Comparison of ENCODE assay signal across 8 cellular contexts in the genomic region with DNA sequence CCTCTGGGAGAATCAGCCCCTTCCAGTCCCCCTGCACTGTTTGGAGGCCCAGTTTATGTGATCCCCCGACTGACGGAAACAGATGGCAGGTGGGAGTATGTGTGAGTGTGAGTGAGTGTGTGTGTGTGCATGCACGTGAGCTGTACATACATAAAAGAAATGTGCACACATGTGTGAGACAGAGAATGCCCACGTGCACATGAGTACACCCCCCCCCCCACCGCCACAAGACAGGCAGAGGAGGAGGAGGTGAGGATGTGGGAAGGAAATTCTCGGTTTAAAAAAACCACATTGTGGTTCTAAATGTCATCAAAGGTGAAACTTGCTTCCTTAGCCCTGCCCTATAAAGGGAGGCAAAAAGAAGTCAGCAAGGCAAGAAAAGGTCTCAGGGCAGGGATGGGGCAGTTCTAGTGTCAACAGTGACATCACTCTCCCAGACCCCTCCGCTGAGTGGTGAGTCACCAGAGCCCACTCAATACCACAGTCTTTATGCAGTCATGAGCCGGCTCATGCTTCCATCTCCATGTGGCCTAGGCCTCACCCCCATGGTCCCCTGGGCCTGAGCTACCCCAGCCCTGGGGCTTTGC.
DNase-seq lines count a peak whose midpoint lies in the region; ATAC-seq and TF ChIP-seq lines count a peak whose summit lies in the region.

No MANE protein-coding gene starts in this region.

- H4K20me1 ChIP-seq in DOHH2 (ENCODE audit: control insufficient read depth, insufficient read depth, low read depth, low read length) (peaks cover 4% of the 10 kb centered on the region; the same call in 1 of the 2 replicates), GM23338 (replicated peaks; ENCODE audit: insufficient read depth) (no peaks in the 10 kb centered on the region), OCI-LY3 (ENCODE audit: insufficient read depth, low read length) (no peaks in the 10 kb centered on the region)

- H3K79me2 ChIP-seq in DOHH2 (ENCODE audit: control insufficient read depth, low read length) (no peaks in the 10 kb centered on the region), GM23338 (replicated peaks; ENCODE audit: insufficient read depth) (no peaks in the 10 kb centered on the region), OCI-LY3 (ENCODE audit: low read length) (no peaks in the 10 kb centered on the region)

- peak overlapping the region; percentile 31 for H3K4me3 ChIP-seq in DOHH2 (ENCODE audit: low read length)
- H3K4me3 ChIP-seq in GM23338: no peak overlapping the region
- H3K4me3 ChIP-seq in OCI-LY3 (ENCODE audit: low read length): no peak overlapping the region
- no peak overlapping the region for H3K4me3 ChIP-seq in naive thymus-derived CD4-positive, alpha-beta T cell (ENCODE audit: low read length)

- peak overlapping the region; percentile 52 for H3K4me2 ChIP-seq in DOHH2 (ENCODE audit: low read length)
- no peak overlapping the region for H3K4me2 ChIP-seq in GM23338
- H3K4me2 ChIP-seq in OCI-LY3 (ENCODE audit: low read length): peak overlapping the region; percentile 34

- TF ChIP-seq CTCF in DOHH2 (IDR thresholded peaks at IDR 0.05; ENCODE audit: low read depth, low read length, poor library complexity, severe bottlenecking): no peak
- no peak for TF ChIP-seq CTCF in GM23338 (conservative IDR thresholded peaks at IDR 0.05; ENCODE audit: low read depth in 2 of 2)
- no peak for TF ChIP-seq CTCF in OCI-LY3 (IDR thresholded peaks at IDR 0.05; ENCODE audit: low read depth, low read length)

- DNase-seq in GM23338 (ENCODE audit: low spot score) (no peak), amniotic stem cell (lab: John Stamatoyannopoulos, UW) (no peak), NCI-H2029 treated with DMSO at 0.1 percent for 48 hours (lab: John Stamatoyannopoulos, UW) (no peak), NCI-H1092 (lab: John Stamatoyannopoulos, UW) (no peak)
- peak; percentile 53 for DNase-seq in activated T-helper 2 cell treated with anti-CD3 and anti-CD28 coated beads, Interferon-gamma antibody, Interleukin-2, Interleukin-4, amounts not matched to agents 10 μg/mL and 5 μg/mL and 100 μg/mL, durations not matched to agents 14 hours and 24 hours and 36 hours (ENCODE audit: low spot score)
- DNase-seq in naive thymus-derived CD4-positive, alpha-beta T cell: peak in 8 of 9 donors; percentile 63 to 84 (median 80)

- H3K27me3 Mint-ChIP-seq in GM23338 (ENCODE audit: insufficient read depth, low read depth, poor library complexity): peaks cover 5% of the 10 kb centered on the region
- peaks cover 78% of the 10 kb centered on the region for H3K27me3 Mint-ChIP-seq in activated T-helper 2 cell treated with anti-CD3 and anti-CD28 coated beads, Interferon-gamma antibody, Interleukin-2, Interleukin-4, amounts not matched to agents 10 μg/mL and 5 μg/mL and 100 μg/mL, durations not matched to agents 14 hours and 24 hours and 36 hours (ENCODE audit: low read depth)
- H3K27me3 Mint-ChIP-seq in naive thymus-derived CD4-positive, alpha-beta T cell: peaks cover 80 to 92% (median 86%) of the 10 kb centered on the region in 5 donors

- ATAC-seq in GM23338: no peak
- ATAC-seq in naive thymus-derived CD4-positive, alpha-beta T cell: peak; percentile 88

- H3K4me3 Mint-ChIP-seq in GM23338: no peak overlapping the region
- peak overlapping the region; percentile 9 for H3K4me3 Mint-ChIP-seq in activated T-helper 2 cell treated with anti-CD3 and anti-CD28 coated beads, Interferon-gamma antibody, Interleukin-2, Interleukin-4, amounts not matched to agents 10 μg/mL and 5 μg/mL and 100 μg/mL, durations not matched to agents 14 hours and 24 hours and 36 hours (ENCODE audit: low read depth)
- peak overlapping the region; percentile 4 to 72 (median 36) for H3K4me3 Mint-ChIP-seq in naive thymus-derived CD4-positive, alpha-beta T cell

- H3K36me3 ChIP-seq in DOHH2 (ENCODE audit: control insufficient read depth, low read length) (no peaks in the 10 kb centered on the region), GM23338 (ENCODE audit: insufficient read depth) (no peaks in the 10 kb centered on the region), OCI-LY3 (replicated peaks; ENCODE audit: low read depth, low read length) (no peaks in the 10 kb centered on the region)
- H3K36me3 ChIP-seq in naive thymus-derived CD4-positive, alpha-beta T cell (ENCODE audit: control insufficient read depth in 2 of 3, insufficient read depth in 3 of 3, low read length in 3 of 3): no peaks in the 10 kb centered on the region

- H3K9me3 ChIP-seq in DOHH2 (ENCODE audit: control insufficient read depth, insufficient read depth, low read length) (no peaks in the 10 kb centered on the region), OCI-LY3 (ENCODE audit: insufficient read depth, low read length) (no peaks in the 10 kb centered on the region)
- no peaks in the 10 kb centered on the region for H3K9me3 ChIP-seq in naive thymus-derived CD4-positive, alpha-beta T cell (ENCODE audit: control insufficient read depth in 2 of 3, low read length in 3 of 3)

- H3K9me2 ChIP-seq in DOHH2 (replicated peaks; ENCODE audit: control insufficient read depth, low read length) (no peaks in the 10 kb centered on the region), GM23338 (ENCODE audit: insufficient read depth) (no peaks in the 10 kb centered on the region)

- CTCF ChIA-PET in naive thymus-derived CD4-positive, alpha-beta T cell (lab: Charles Lee): interaction anchor here (0.7 kb wide), 1 partner anchor 79 kb away, joined by 3 read pairs; no protein-coding TSS in a partner anchor

- H2AFZ ChIP-seq in GM23338 (no peak overlapping the region), OCI-LY3 (ENCODE audit: low read depth, low read length) (no peak overlapping the region)

- H3K4me1 Mint-ChIP-seq in GM23338: peaks cover 38% of the 10 kb centered on the region
- H3K4me1 Mint-ChIP-seq in activated T-helper 2 cell treated with anti-CD3 and anti-CD28 coated beads, Interferon-gamma antibody, Interleukin-2, Interleukin-4, amounts not matched to agents 10 μg/mL and 5 μg/mL and 100 μg/mL, durations not matched to agents 14 hours and 24 hours and 36 hours (ENCODE audit: low read depth): peaks cover 26% of the 10 kb centered on the region
- peaks cover 17 to 34% (median 27%) of the 10 kb centered on the region in 7 donors for H3K4me1 Mint-ChIP-seq in naive thymus-derived CD4-positive, alpha-beta T cell

- H3K27ac Mint-ChIP-seq in GM23338: peak overlapping the region; percentile 48; the same call in 1 of the 2 replicates
- peak overlapping the region; percentile 91 for H3K27ac Mint-ChIP-seq in activated T-helper 2 cell treated with anti-CD3 and anti-CD28 coated beads, Interferon-gamma antibody, Interleukin-2, Interleukin-4, amounts not matched to agents 10 μg/mL and 5 μg/mL and 100 μg/mL, durations not matched to agents 14 hours and 24 hours and 36 hours
- peak overlapping the region in 8 of 9 donors; percentile 44 to 93 (median 80) for H3K27ac Mint-ChIP-seq in naive thymus-derived CD4-positive, alpha-beta T cell

- H3K4me1 ChIP-seq in DOHH2 (ENCODE audit: control insufficient read depth, low read length) (peaks cover 42% of the 10 kb centered on the region), GM23338 (ENCODE audit: insufficient read depth) (peaks cover 6% of the 10 kb centered on the region), OCI-LY3 (ENCODE audit: low read length) (peaks cover 31% of the 10 kb centered on the region)
- peaks cover 15 to 26% of the 10 kb centered on the region in 2 donors for H3K4me1 ChIP-seq in naive thymus-derived CD4-positive, alpha-beta T cell (ENCODE audit: control insufficient read depth in 2 of 2, insufficient read depth in 2 of 2, low read length in 2 of 2)

- H3K9me3 Mint-ChIP-seq in GM23338: no peaks in the 10 kb centered on the region
- H3K9me3 Mint-ChIP-seq in activated T-helper 2 cell treated with anti-CD3 and anti-CD28 coated beads, Interferon-gamma antibody, Interleukin-2, Interleukin-4, amounts not matched to agents 10 μg/mL and 5 μg/mL and 100 μg/mL, durations not matched to agents 14 hours and 24 hours and 36 hours: no peaks in the 10 kb centered on the region
- H3K9me3 Mint-ChIP-seq in naive thymus-derived CD4-positive, alpha-beta T cell: peaks cover 0 to 8% (median 0%) of the 10 kb centered on the region in 11 donors

- H3K27me3 ChIP-seq in DOHH2 (ENCODE audit: control insufficient read depth, low read length): peaks cover 39% of the 10 kb centered on the region
- H3K27me3 ChIP-seq in GM23338 (ENCODE audit: insufficient read depth): no peaks in the 10 kb centered on the region
- peaks cover 11% of the 10 kb centered on the region; the same call in 1 of the 2 replicates for H3K27me3 ChIP-seq in OCI-LY3 (ENCODE audit: low read depth, low read length)
- peaks cover 0 to 36% of the 10 kb centered on the region in 2 donors for H3K27me3 ChIP-seq in naive thymus-derived CD4-positive, alpha-beta T cell (ENCODE audit: control insufficient read depth in 2 of 2, insufficient read depth in 2 of 2, low read length in 2 of 2)

- POLR2A ChIA-PET in naive thymus-derived CD4-positive, alpha-beta T cell (lab: Charles Lee): interaction anchor here (0.7 kb wide), 1 partner anchor 48 kb away, joined by 4 read pairs; no protein-coding TSS in a partner anchor

- intact Hi-C loops in activated T-helper 2 cell treated with anti-CD3 and anti-CD28 coated beads, Interferon-gamma antibody, Interleukin-2, Interleukin-4, amounts not matched to agents 10 μg/mL and 5 μg/mL and 100 μg/mL, durations not matched to agents 14 hours and 24 hours and 36 hours (cut with micrococcal nuclease): loop anchor here (1.0 to 5.0 kb wide), 8 partner anchors 80 to 618 kb away; a partner anchor contains a TSS
- intact Hi-C loops in naive thymus-derived CD4-positive, alpha-beta T cell (cut with micrococcal nuclease): loop anchor here (1.0 to 10.0 kb wide), 7 partner anchors 9 to 900 kb away; a partner anchor contains a TSS

- no peak overlapping the region for H3K9ac ChIP-seq in OCI-LY3 (ENCODE audit: low read length)

- peaks cover 5% of the 10 kb centered on the region for H3F3A ChIP-seq in DOHH2 (ENCODE audit: control insufficient read depth, insufficient read depth)
- no peaks in the 10 kb centered on the region for H3F3A ChIP-seq in GM23338 (replicated peaks; ENCODE audit: low read depth)

- H3K36me3 Mint-ChIP-seq in GM23338 (ENCODE audit: low read depth): no peaks in the 10 kb centered on the region; the same call in 2 of the 3 replicates
- no peaks in the 10 kb centered on the region for H3K36me3 Mint-ChIP-seq in activated T-helper 2 cell treated with anti-CD3 and anti-CD28 coated beads, Interferon-gamma antibody, Interleukin-2, Interleukin-4, amounts not matched to agents 10 μg/mL and 5 μg/mL and 100 μg/mL, durations not matched to agents 14 hours and 24 hours and 36 hours (ENCODE audit: low read depth)
- no peaks in the 10 kb centered on the region for H3K36me3 Mint-ChIP-seq in naive thymus-derived CD4-positive, alpha-beta T cell

- H3K27ac ChIP-seq in DOHH2 (ENCODE audit: low read depth, low read length): no peak overlapping the region
- no peak overlapping the region for H3K27ac ChIP-seq in GM23338 (ENCODE audit: low read depth)
- no peak overlapping the region for H3K27ac ChIP-seq in OCI-LY3 (ENCODE audit: low read length)
- H3K27ac ChIP-seq in naive thymus-derived CD4-positive, alpha-beta T cell (ENCODE audit: low read depth, low read length): no peak overlapping the region

TF ChIP-seq in GM23338, 12 proteins besides CTCF, POLR2A, EP300 and RAD21 (continues in another document):
- TF ChIP-seq EZH2 (IDR thresholded peaks at IDR 0.05; ENCODE audit: low read depth, unreplicated experiment): no peak

Comparison
In these comparisons a context has a peak if more than half of its experiments do, and no peak if none do; other contexts are left out.
1. DNase-seq: peak in activated T-helper 2 cell treated with anti-CD3 and anti-CD28 coated beads, Interferon-gamma antibody, Interleukin-2, Interleukin-4, amounts not matched to agents 10 μg/mL and 5 μg/mL and 100 μg/mL, durations not matched to agents 14 hours and 24 hours and 36 hours (single experiment) and naive thymus-derived CD4-positive, alpha-beta T cell (8 of 9); none in GM23338 (single experiment), amniotic stem cell (single experiment), NCI-H2029 treated with DMSO at 0.1 percent for 48 hours (single experiment) and NCI-H1092 (single experiment).
2. Peak in every context shown above with its lines, with median percentiles within 50 percentile points of each other: H3K27ac Mint-ChIP-seq.